In the genomic region with DNA sequence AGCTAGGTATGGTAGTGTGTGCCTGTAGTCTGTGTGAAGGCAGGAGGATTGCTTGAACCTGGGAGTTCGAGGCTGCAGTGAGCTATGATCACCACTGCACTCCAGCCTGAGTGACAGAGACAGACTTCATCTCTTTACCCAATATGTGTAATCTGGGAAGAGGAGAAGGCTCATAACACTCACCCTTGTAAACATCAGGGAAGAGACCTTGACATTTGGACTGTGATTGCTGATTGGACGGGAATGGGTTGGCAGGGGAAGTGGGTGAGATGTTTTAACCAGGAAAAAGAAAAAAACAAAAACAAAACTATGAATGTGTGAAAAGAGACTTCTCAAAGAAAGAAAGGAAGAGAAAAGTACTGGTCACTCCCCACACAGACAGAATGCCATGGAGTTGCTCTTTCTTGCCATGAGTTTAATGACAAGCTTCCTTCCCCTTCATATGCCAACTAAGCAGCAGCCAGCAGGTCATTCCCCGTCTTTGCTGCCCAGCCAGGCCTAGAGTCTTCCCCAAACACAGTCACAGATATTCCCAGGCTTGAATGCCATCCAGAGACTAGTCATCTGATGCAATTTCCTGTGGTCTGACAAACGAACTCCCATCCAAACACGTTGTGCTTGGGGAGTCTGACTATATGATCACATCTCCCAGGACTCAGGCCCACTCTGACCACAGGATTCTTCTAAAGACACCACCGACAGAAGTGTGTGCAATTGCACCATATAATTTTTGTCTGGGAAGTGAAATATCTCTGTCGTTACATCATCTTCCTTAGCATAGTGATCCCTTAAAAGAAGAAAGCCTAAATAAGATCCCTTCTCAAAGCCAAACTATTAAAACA, we compare ENCODE assay signal across 10 cellular contexts. TPM values are rescaled to one million over a fixed set of nuclear protein-coding genes. Genes with fewer than 3 reads are reported as not detected.
DNase-seq lines count a peak whose midpoint lies in the region; ATAC-seq and TF ChIP-seq lines count a peak whose summit lies in the region.
"Had no signal": no experiment of that assay in that cellular context is flagged by ENCODE, and none has a peak within 500 bp of the region (broad histone marks: within the 10 kb centered on the region; RNA-seq: fewer than 3 reads in every experiment).

No MANE protein-coding gene starts in this region.

- H3K36me3 ChIP-seq in heart right ventricle, result no peaks in the 10 kb centered on the region
- H3K36me3 ChIP-seq in rectal smooth muscle tissue (ENCODE audit: control insufficient read depth, insufficient read depth, low read length), result no peaks in the 10 kb centered on the region

- H3K27ac ChIP-seq in heart right ventricle, result peak overlapping the region; percentile 82 to 98 (median 94)
- H3K27ac ChIP-seq in rectal smooth muscle tissue (ENCODE audit: low read depth, low read length), result peak overlapping the region; percentile 70
- H3K27ac ChIP-seq: C4-2B had no signal

- no peak overlapping the region for H3K4me3 Mint-ChIP-seq in activated CD4-positive, alpha-beta T cell treated with anti-CD3 and anti-CD28 coated beads, Interleukin-2, amount 10 ng/mL, durations not matched to agents 7 days and 5 days
- H3K4me3 Mint-ChIP-seq in activated T-helper 17 cell treated with anti-CD3 and anti-CD28 coated beads, Interleukin-2, amount 50 U/mL, for 72 hours, result no peak overlapping the region

- H3K4me1 Mint-ChIP-seq in activated CD4-positive, alpha-beta T cell treated with anti-CD3 and anti-CD28 coated beads, Interleukin-2, amount 10 ng/mL, durations not matched to agents 7 days and 5 days, result peaks cover 41% of the 10 kb centered on the region
- H3K4me1 Mint-ChIP-seq in activated T-helper 17 cell treated with anti-CD3 and anti-CD28 coated beads, Interleukin-2, amount 50 U/mL, for 72 hours, result peaks cover 15% of the 10 kb centered on the region

- intact Hi-C loops in heart right ventricle (cut with DNase I), result loop anchor here in 6 of 10 donors (10.0 kb wide), 3 partner anchors 87 to 273 kb away; a partner anchor contains a TSS

- no peak for DNase-seq in activated CD4-positive, alpha-beta T cell treated with anti-CD3 and anti-CD28 coated beads, Interleukin-2, amount 10 ng/mL, durations not matched to agents 7 days and 5 days
- no peak for DNase-seq in activated CD4-positive, alpha-beta T cell treated with anti-CD3 and anti-CD28 coated beads for 1 hour
- DNase-seq in heart right ventricle (peak; percentile 32 to 56), NCI-H1048 (lab: John Stamatoyannopoulos, UW) (no peak)
- DNase-seq in stimulated activated naive CD4-positive, alpha-beta T cell treated with Interleukin-2 at 50 U/mL for 16 hours (lab: John Stamatoyannopoulos, UW), result no peak

- no peaks in the 10 kb centered on the region for H3K9me3 Mint-ChIP-seq in activated CD4-positive, alpha-beta T cell treated with anti-CD3 and anti-CD28 coated beads, Interleukin-2, amount 10 ng/mL, durations not matched to agents 7 days and 5 days
- H3K9me3 Mint-ChIP-seq in activated T-helper 17 cell treated with anti-CD3 and anti-CD28 coated beads, Interleukin-2, amount 50 U/mL, for 72 hours, result no peaks in the 10 kb centered on the region

- CTCF ChIA-PET in activated CD4-positive, alpha-beta T cell treated with anti-CD3 and anti-CD28 coated beads, Interleukin-2, amount 10 ng/mL, durations not matched to agents 7 days and 5 days (lab: Charles Lee), result interaction anchor here (1.7 kb wide), 1 partner anchor 263 kb away, joined by 4 read pairs; a partner anchor contains a TSS

- peaks cover 12 to 55% (median 41%) of the 10 kb centered on the region in 9 donors for H3K4me1 ChIP-seq in heart right ventricle
- peaks cover 25% of the 10 kb centered on the region for H3K4me1 ChIP-seq in rectal smooth muscle tissue (ENCODE audit: control insufficient read depth, insufficient read depth, low read length)

- H3K36me3 Mint-ChIP-seq in activated CD4-positive, alpha-beta T cell treated with anti-CD3 and anti-CD28 coated beads, Interleukin-2, amount 10 ng/mL, durations not matched to agents 7 days and 5 days (ENCODE audit: low read depth), result peaks cover 15% of the 10 kb centered on the region
- no peaks in the 10 kb centered on the region for H3K36me3 Mint-ChIP-seq in activated T-helper 17 cell treated with anti-CD3 and anti-CD28 coated beads, Interleukin-2, amount 50 U/mL, for 72 hours (ENCODE audit: low read depth)

- H3K9me3 ChIP-seq in heart right ventricle, result no peaks in the 10 kb centered on the region

- no peak for TF ChIP-seq CTCF in heart right ventricle (IDR thresholded peaks at IDR 0.05)

- POLR2A ChIA-PET in activated CD4-positive, alpha-beta T cell treated with anti-CD3 and anti-CD28 coated beads, Interleukin-2, amount 10 ng/mL, durations not matched to agents 7 days and 5 days (lab: Charles Lee), result no interaction called here

- ATAC-seq in activated T-helper 17 cell treated with anti-CD3 and anti-CD28 coated beads, Interleukin-2, amount 50 U/mL, for 72 hours (replicated peaks), result no peak
- ATAC-seq in heart right ventricle (peak; percentile 22 to 79 (median 43)), GM18517 (IDR thresholded peaks at IDR 0.05; ENCODE audit: unreplicated experiment) (no peak)

- H3K27me3 Mint-ChIP-seq in activated CD4-positive, alpha-beta T cell treated with anti-CD3 and anti-CD28 coated beads, Interleukin-2, amount 10 ng/mL, durations not matched to agents 7 days and 5 days, result peaks cover 10% of the 10 kb centered on the region
- no peaks in the 10 kb centered on the region for H3K27me3 Mint-ChIP-seq in activated T-helper 17 cell treated with anti-CD3 and anti-CD28 coated beads, Interleukin-2, amount 50 U/mL, for 72 hours

- H3K27me3 ChIP-seq in heart right ventricle (no peaks in the 10 kb centered on the region), rectal smooth muscle tissue (ENCODE audit: control insufficient read depth, insufficient read depth, low read length) (no peaks in the 10 kb centered on the region)

- 35 to 45% methylated on average over 7 of the region's 7 CpGs for WGBS in heart right ventricle, 2 donors

- H3K27ac Mint-ChIP-seq in activated CD4-positive, alpha-beta T cell treated with anti-CD3 and anti-CD28 coated beads, Interleukin-2, amount 10 ng/mL, durations not matched to agents 7 days and 5 days, result peak overlapping the region; percentile 80
- peak overlapping the region; percentile 65 for H3K27ac Mint-ChIP-seq in activated T-helper 17 cell treated with anti-CD3 and anti-CD28 coated beads, Interleukin-2, amount 50 U/mL, for 72 hours

- no peak overlapping the region for H3K9ac ChIP-seq in rectal smooth muscle tissue (ENCODE audit: low read length)

- peak overlapping the region in 1 of 10 donors; percentile 0 for H3K4me3 ChIP-seq in heart right ventricle
- peak overlapping the region; percentile 24 for H3K4me3 ChIP-seq in rectal smooth muscle tissue (ENCODE audit: low read length)

RNA-seq across cellular contexts. Expression of a gene that starts 3.6 kb away (rescaled TPM):
- total RNA-seq in activated CD4-positive, alpha-beta T cell treated with anti-CD3 and anti-CD28 coated beads, Interleukin-2, amount 10 ng/mL, durations not matched to agents 7 days and 5 days, result 100 to 1,000 TPM; 446 to 497 TPM
- total RNA-seq in activated T-helper 17 cell treated with anti-CD3 and anti-CD28 coated beads, Interleukin-2, amount 50 U/mL, for 72 hours, result 10 to 100 TPM; 10.1 to 15.4 TPM
- 10 to 100 TPM; 12.8 to 59.8 (median 28.1) TPM for total RNA-seq in heart right ventricle
- 10 to 100 TPM; 12.4 to 94.8 TPM for polyA plus RNA-seq in heart right ventricle

RNA-seq across cellular contexts. Expression of a gene that starts 23.7 kb away (rescaled TPM):
- 1 to 10 TPM; 7.8 to 8.9 TPM for total RNA-seq in activated CD4-positive, alpha-beta T cell treated with anti-CD3 and anti-CD28 coated beads, Interleukin-2, amount 10 ng/mL, durations not matched to agents 7 days and 5 days
- under 1 TPM in 1 of 2 donors, not detected in 1; 0.24 TPM for total RNA-seq in activated T-helper 17 cell treated with anti-CD3 and anti-CD28 coated beads, Interleukin-2, amount 50 U/mL, for 72 hours
- under 1 TPM in 1 of 10 donors, not detected in 9; 0.26 TPM for total RNA-seq in heart right ventricle
- polyA plus RNA-seq in heart right ventricle, result under 1 TPM; 0.13 to 0.37 TPM

RNA-seq across cellular contexts. Expression of a gene that starts 39.1 kb away (rescaled TPM):
- not detected for total RNA-seq in activated CD4-positive, alpha-beta T cell treated with anti-CD3 and anti-CD28 coated beads, Interleukin-2, amount 10 ng/mL, durations not matched to agents 7 days and 5 days
- total RNA-seq in activated T-helper 17 cell treated with anti-CD3 and anti-CD28 coated beads, Interleukin-2, amount 50 U/mL, for 72 hours, result not detected
- total RNA-seq in heart right ventricle, result under 1 TPM in 2 of 10 donors, not detected in 8; 0.17 to 0.36 TPM
- polyA plus RNA-seq in heart right ventricle, result under 1 TPM in 1 of 2 donors, not detected in 1; 0.03 TPM
- total RNA-seq: subcutaneous adipose tissue had no signal

Comparison
In these comparisons a context has a peak if more than half of its experiments do, and no peak if none do; other contexts are left out.
1. DNase-seq: peak in heart right ventricle (2 of 2); none in activated CD4-positive, alpha-beta T cell treated with anti-CD3 and anti-CD28 coated beads, Interleukin-2, amount 10 ng/mL, durations not matched to agents 7 days and 5 days (single experiment), activated CD4-positive, alpha-beta T cell treated with anti-CD3 and anti-CD28 coated beads for 1 hour (single experiment), stimulated activated naive CD4-positive, alpha-beta T cell treated with Interleukin-2 at 50 U/mL for 16 hours (single experiment) and NCI-H1048 (single experiment).
2. ATAC-seq: peak in heart right ventricle (8 of 8); none in activated T-helper 17 cell treated with anti-CD3 and anti-CD28 coated beads, Interleukin-2, amount 50 U/mL, for 72 hours (single experiment) and GM18517 (single experiment).
3. RNA of a gene that starts 3.6 kb away (total RNA-seq): 446 to 497 TPM in activated CD4-positive, alpha-beta T cell treated with anti-CD3 and anti-CD28 coated beads, Interleukin-2, amount 10 ng/mL, durations not matched to agents 7 days and 5 days; 12.8 to 59.8 TPM in heart right ventricle and 10.1 to 15.4 TPM in activated T-helper 17 cell treated with anti-CD3 and anti-CD28 coated beads, Interleukin-2, amount 50 U/mL, for 72 hours; every median in the first group is over 4 times any median in the second.
4. RNA of a gene that starts 23.7 kb away (total RNA-seq): 7.8 to 8.9 TPM in activated CD4-positive, alpha-beta T cell treated with anti-CD3 and anti-CD28 coated beads, Interleukin-2, amount 10 ng/mL, durations not matched to agents 7 days and 5 days; 0.24 TPM in activated T-helper 17 cell treated with anti-CD3 and anti-CD28 coated beads, Interleukin-2, amount 50 U/mL, for 72 hours and 0.26 TPM in heart right ventricle; every median in the first group is over 4 times any median in the second.